Comparison of ENCODE assay signal across 17 cellular contexts in genomic region chr2:9985531-9985930, GRCh38. TPM values are rescaled to one million over a fixed set of nuclear protein-coding genes. Genes with fewer than 3 reads are reported as not detected.
DNase-seq lines count a peak whose midpoint lies in the region; ATAC-seq, FAIRE-seq and TF ChIP-seq lines count a peak whose summit lies in the region.
"Had no signal": no experiment of that assay in that cellular context is flagged by ENCODE, and none has a peak within 500 bp of the region (broad histone marks: within the 10 kb centered on the region; RNA-seq: fewer than 3 reads in every experiment).

No MANE protein-coding gene starts in this region.

- no peak for ATAC-seq in HepG2
- ATAC-seq in GM19397 (IDR thresholded peaks at IDR 0.05; ENCODE audit: unreplicated experiment): no peak
- ATAC-seq: PC-3 had no signal

- H3K36me3 ChIP-seq in liver (ENCODE audit: control insufficient read depth in 4 of 4, insufficient read depth in 3 of 4, low read depth in 1 of 4, low read length in 3 of 4): peaks cover 5 to 18% (median 8%) of the 10 kb centered on the region in 4 donors
- H3K36me3 ChIP-seq in HepG2 (replicated peaks in 1 of 2; ENCODE audit: control insufficient read depth in 1 of 2, insufficient read depth in 2 of 2, low read length in 2 of 2): peaks cover 7 to 40% of the 10 kb centered on the region in 2 experiments; a peak in 4 of 5 replicates
- no peaks in the 10 kb centered on the region for H3K36me3 ChIP-seq in mesenchymal stem cell (ENCODE audit: control insufficient read depth in 1 of 2, insufficient read depth in 2 of 2, low read depth in 1 of 2, low read length in 2 of 2)
- peaks cover 0 to 10% (median 3%) of the 10 kb centered on the region in 4 donors for H3K36me3 ChIP-seq in stomach
- H3K36me3 ChIP-seq: BLaER1 had no signal

- peaks cover 3% of the 10 kb centered on the region for H4K20me1 ChIP-seq in HepG2 (ENCODE audit: insufficient read depth, low read length)
- H4K20me1 ChIP-seq: BLaER1 had no signal

- H4K91ac ChIP-seq in mesenchymal stem cell (ENCODE audit: low read length): no peak overlapping the region

- TF ChIP-seq RAD21 in liver (IDR thresholded peaks at IDR 0.05) (peak; percentile 7 to 11), HepG2 (CRISPR knock-in tag; IDR thresholded peaks at IDR 0.05) (no peak)

- H3K27ac ChIP-seq in liver (ENCODE audit: low read depth in 1 of 2, low read length in 2 of 2) (no peak overlapping the region), HepG2 (ENCODE audit: extremely low read length, insufficient read depth, low read length) (no peak overlapping the region), mesenchymal stem cell (ENCODE audit: low read length, poor library complexity, severe bottlenecking) (peak overlapping the region; percentile 30), stomach (peak overlapping the region in 3 of 5 donors; percentile 51 to 65 (median 57))
- H3K27ac ChIP-seq: BLaER1, RWPE1 had no signal

- H3K23ac ChIP-seq in mesenchymal stem cell (ENCODE audit: low read length in 2 of 2): no peak overlapping the region

- TF ChIP-seq EP300 in HepG2 (IDR thresholded peaks at IDR 0.05; ENCODE audit: low read depth in 2 of 2, low read length in 2 of 2): no peak
- no peak for TF ChIP-seq EP300 in HepG2 (CRISPR knock-in tag; IDR thresholded peaks at IDR 0.05; ENCODE audit: borderline replicate concordance)
- TF ChIP-seq EP300 in stomach (IDR thresholded peaks at IDR 0.05): no peak

- H3K4me3 ChIP-seq in liver (ENCODE audit: low read depth in 1 of 3, low read length in 3 of 3) (no peak overlapping the region), HepG2 (replicated peaks in 1 of 3; ENCODE audit: insufficient read depth in 1 of 3, low read depth in 2 of 3, low read length in 3 of 3) (no peak overlapping the region), mesenchymal stem cell (ENCODE audit: insufficient read depth in 1 of 2, low read depth in 1 of 2, low read length in 2 of 2) (no peak overlapping the region), stomach (no peak overlapping the region)
- H3K4me3 ChIP-seq: BLaER1, GM23338 had no signal

- H3K4ac ChIP-seq in mesenchymal stem cell (ENCODE audit: low read depth in 1 of 2, low read length in 2 of 2): no peak overlapping the region

- CTCF ChIA-PET in HepG2 (lab: Yijun Ruan, JAX; ENCODE audit: low intra/inter-chr PET ratio, low total read pairs): interaction anchor here (2.3 kb wide), 1 partner anchor 63 kb away, joined by 25 read pairs; no protein-coding TSS in a partner anchor

- no peak overlapping the region for H3K14ac ChIP-seq in mesenchymal stem cell (ENCODE audit: low read length in 2 of 2)

- H3K9me3 ChIP-seq in liver (ENCODE audit: control insufficient read depth in 4 of 4, low read length in 3 of 4) (no peaks in the 10 kb centered on the region), HepG2 (ENCODE audit: low read length) (no peaks in the 10 kb centered on the region), mesenchymal stem cell (ENCODE audit: control insufficient read depth, low read length) (no peaks in the 10 kb centered on the region), stomach (no peaks in the 10 kb centered on the region)
- H3K9me3 ChIP-seq: BLaER1 had no signal

- no peak overlapping the region for H2AFZ ChIP-seq in HepG2 (ENCODE audit: low read length)
- no peak overlapping the region for H2AFZ ChIP-seq in mesenchymal stem cell (ENCODE audit: low read depth, low read length)
- H2AFZ ChIP-seq: GM23338 had no signal

- no peak overlapping the region for H2BK12ac ChIP-seq in mesenchymal stem cell (ENCODE audit: low read length in 2 of 2)

- TF ChIP-seq CTCF in liver (IDR thresholded peaks at IDR 0.05; ENCODE audit: low read depth, low read length, missing input control) (no peak), HepG2 (CRISPR knock-in tag; IDR thresholded peaks at IDR 0.05) (no peak), stomach (IDR thresholded peaks at IDR 0.05) (no peak)

- H3K18ac ChIP-seq in mesenchymal stem cell (ENCODE audit: low read depth in 1 of 2, low read length in 2 of 2): no peak overlapping the region

- H3K4me2 ChIP-seq in HepG2 (ENCODE audit: low read depth, low read length): no peak overlapping the region
- no peak overlapping the region for H3K4me2 ChIP-seq in mesenchymal stem cell (ENCODE audit: low read length, poor library complexity, severe bottlenecking)
- H3K4me2 ChIP-seq: BLaER1, GM23338 had no signal

- no TSS peak for BruUV-seq in HepG2 (replicated peaks; lab: Mats Ljungman, UMichigan)

- H2BK5ac ChIP-seq in mesenchymal stem cell (ENCODE audit: low read depth, low read length, poor library complexity, severe bottlenecking): no peak overlapping the region

- H3K27me3 ChIP-seq in liver (ENCODE audit: control insufficient read depth in 4 of 4, insufficient read depth in 4 of 4, low read length in 3 of 4) (no peaks in the 10 kb centered on the region), HepG2 (ENCODE audit: control insufficient read depth in 1 of 2, insufficient read depth in 2 of 2, low read length in 2 of 2) (no peaks in the 10 kb centered on the region), mesenchymal stem cell (ENCODE audit: control insufficient read depth in 1 of 2, insufficient read depth in 1 of 2, low read length in 2 of 2) (no peaks in the 10 kb centered on the region), stomach (no peaks in the 10 kb centered on the region)
- H3K27me3 ChIP-seq: BLaER1 had no signal

- H2AK5ac ChIP-seq in mesenchymal stem cell (ENCODE audit: low read length, severe bottlenecking): no peak overlapping the region

- H3K9ac ChIP-seq in liver (ENCODE audit: low read depth in 1 of 2, low read length in 2 of 2) (peak overlapping the region in 1 of 2 donors; percentile 31), HepG2 (ENCODE audit: insufficient read depth, low read depth, low read length) (no peak overlapping the region), mesenchymal stem cell (ENCODE audit: low read length) (peak overlapping the region; percentile 57)
- H3K9ac ChIP-seq: BLaER1 had no signal

- WGBS in liver: 89% methylated on average over 2 of the region's 2 CpGs
- WGBS in HepG2 (ENCODE audit: low lambda C conversion rate): 93% methylated on average over 2 of the region's 2 CpGs
- 100% methylated on average over 2 of the region's 2 CpGs for WGBS in mesenchymal stem cell
- 90 to 96% (median 93%) methylated on average over 2 of the region's 2 CpGs for WGBS in stomach, 5 donors

- no peak overlapping the region for H2BK15ac ChIP-seq in mesenchymal stem cell (ENCODE audit: low read depth, poor library complexity, severe bottlenecking)

- FAIRE-seq in HepG2 (lab: Jason Lieb, UNC): no peak

- H4K8ac ChIP-seq in mesenchymal stem cell (ENCODE audit: low read length): no peak overlapping the region

- intact Hi-C loops in HepG2 (cut with micrococcal nuclease; ENCODE audit: unreplicated experiment) (no loop called here), stomach (cut with DNase I; ENCODE audit: low total_unique reads) (loop anchor here (5.0 kb wide), 1 partner anchor 62 kb away; no protein-coding TSS in a partner anchor)

- DNase-seq in HepG2 (ENCODE audit: low spot score) (no peak), mesenchymal stem cell (no peak), stomach (no peak), cerebellar cortex (ENCODE audit: low spot score) (no peak), HPDE6-E6E7 (ENCODE audit: extremely low spot score) (no peak), SKM-1 treated with dmso at 0.1 percent for 144 hours (lab: John Stamatoyannopoulos, UW; ENCODE audit: unreplicated experiment) (no peak)
- DNase-seq: CD8-positive, alpha-beta memory T cell; NCI-H1092; NCI-H2081 treated with DMSO at 0.1 percent for 48 hours; NCI-H510A; NCI-H774; PC-3 had no signal

- H3K4me1 ChIP-seq in liver (ENCODE audit: control insufficient read depth in 4 of 4, insufficient read depth in 4 of 4, low read length in 3 of 4) (peaks cover 0 to 9% (median 2%) of the 10 kb centered on the region in 4 donors), HepG2 (ENCODE audit: insufficient read depth, low read length) (no peaks in the 10 kb centered on the region), mesenchymal stem cell (ENCODE audit: control insufficient read depth, insufficient read depth, low read depth, low read length) (peaks cover 11% of the 10 kb centered on the region), stomach (peaks cover 11 to 21% (median 16%) of the 10 kb centered on the region in 4 donors)

- no peaks in the 10 kb centered on the region for H3K79me2 ChIP-seq in HepG2 (ENCODE audit: insufficient read depth, low read length)

- H3K79me1 ChIP-seq in mesenchymal stem cell (replicated peaks; ENCODE audit: low read length, poor library complexity, severe bottlenecking): no peaks in the 10 kb centered on the region

- TF ChIP-seq POLR2A in HepG2 (IDR thresholded peaks at IDR 0.05; ENCODE audit: insufficient read depth in 1 of 2, low read depth in 2 of 2, low read length in 2 of 2) (no peak), stomach (IDR thresholded peaks at IDR 0.05) (no peak)

- H2BK120ac ChIP-seq in mesenchymal stem cell (ENCODE audit: low read depth, low read length): no peak overlapping the region

- in situ Hi-C loops in HepG2 (cut with HindIII; ENCODE audit: extremely low pct_ligation_motif_present, low pct_unique_long_range_greater_than_20kb): no loop called here

- POLR2A ChIA-PET in HepG2 (lab: Yijun Ruan, JAX): no interaction called here

RNA-seq across cellular contexts. Expression of gene GRHL1, which starts 34.0 kb away (rescaled TPM):
- total RNA-seq in liver: 10 to 100 TPM in 1 of 2 donors, 1 to 10 TPM in 1; 6.2 to 13.7 TPM
- 1 to 10 TPM; 3.6 to 6.0 TPM for polyA plus RNA-seq in liver
- total RNA-seq in HepG2 (2016; rRNA removed; fragmentation: Illumina TruSeq; extraction: Trizol): 10.6 and 12.0 TPM in 2 replicates
- 5.6 and 8.3 TPM in 2 replicates for total RNA-seq in HepG2 (2016; cell fraction: cytosol; rRNA removed; fragmentation: Illumina TruSeq; extraction: Trizol; ENCODE audit: low read depth)
- 10.0 and 12.7 TPM in 2 replicates for total RNA-seq in HepG2 (2016; cell fraction: insoluble cytoplasmic fraction; rRNA removed; fragmentation: Illumina TruSeq; extraction: Trizol)
- total RNA-seq in HepG2 (2016; cell fraction: membrane; rRNA removed; fragmentation: Illumina TruSeq; extraction: Trizol): 5.3 and 6.5 TPM in 2 replicates
- 19.5 and 21.6 TPM in 2 replicates for total RNA-seq in HepG2 (2016; cell fraction: nucleus; rRNA removed; fragmentation: Illumina TruSeq; extraction: Trizol)
- 9.3 and 13.5 TPM in 2 replicates for polyA plus RNA-seq in HepG2 (2011; rRNA removed)
- 4.2 and 6.2 TPM in 2 replicates for polyA plus RNA-seq in HepG2 (2011; cell fraction: cytosol; rRNA removed)
- 25.1 and 30.9 TPM in 2 replicates for polyA plus RNA-seq in HepG2 (2011; cell fraction: nucleus; rRNA removed)
- polyA plus RNA-seq in HepG2 (2012): 7.4 and 11.8 TPM in 2 replicates
- polyA plus RNA-seq in HepG2 (2016; cell fraction: cytosol; fragmentation: Illumina TruSeq; extraction: Trizol; ENCODE audit: low read depth): 0.66 and 1.2 TPM in 2 replicates
- polyA plus RNA-seq in HepG2 (2016; cell fraction: insoluble cytoplasmic fraction; fragmentation: Illumina TruSeq; extraction: Trizol; ENCODE audit: low read depth): 8.6 and 8.8 TPM in 2 replicates
- polyA plus RNA-seq in HepG2 (2016; cell fraction: membrane; fragmentation: Illumina TruSeq; extraction: Trizol; ENCODE audit: low read depth): 1.7 and 1.9 TPM in 2 replicates
- 24.2 and 25.3 TPM in 2 replicates for polyA plus RNA-seq in HepG2 (2016; cell fraction: nucleus; fragmentation: Illumina TruSeq; extraction: Trizol; ENCODE audit: insufficient read depth, low read depth)
- polyA minus RNA-seq in HepG2 (2011; rRNA and poly(A)+ RNA removed; ENCODE audit: low replicate concordance): 9.4 and 18.5 TPM in 2 replicates
- polyA minus RNA-seq in HepG2 (2011; cell fraction: cytosol; rRNA and poly(A)+ RNA removed): 4.8 and 5.4 TPM in 2 replicates
- 36.2 and 51.6 TPM in 2 replicates for polyA minus RNA-seq in HepG2 (2011; cell fraction: nucleus; rRNA and poly(A)+ RNA removed)
- polyA plus RNA-seq in mesenchymal stem cell (2013, experiment 1 of 2): 0.18 TPM
- polyA plus RNA-seq in mesenchymal stem cell (2013, experiment 2 of 2): 0.16 TPM
- total RNA-seq in stomach: 1 to 10 TPM in 4 of 5 donors, under 1 TPM in 1; 0.89 to 5.8 (median 4.5) TPM
- 10 to 100 TPM in 1 of 3 donors, 1 to 10 TPM in 2; 1.7 to 16.5 (median 2.0) TPM for polyA plus RNA-seq in stomach

RNA-seq across cellular contexts. Expression of gene KLF11, which starts 57.8 kb away (rescaled TPM):
- total RNA-seq in liver (10 to 100 TPM; 13.2 to 43.0 TPM), HepG2 (2016; rRNA removed; fragmentation: Illumina TruSeq; extraction: Trizol) (2.5 and 3.1 TPM in 2 replicates), stomach (10 to 100 TPM in 3 of 5 donors, 1 to 10 TPM in 2; 4.1 to 21.6 (median 17.1) TPM)
- polyA plus RNA-seq in liver (10 to 100 TPM; 10.5 to 15.8 TPM), HepG2 (2011; rRNA removed) (11.8 and 16.9 TPM in 2 replicates), stomach (10 to 100 TPM in 1 of 3 donors, 1 to 10 TPM in 2; 4.2 to 19.6 (median 7.0) TPM)
- 0.53 and 0.71 TPM in 2 replicates for total RNA-seq in HepG2 (2016; cell fraction: cytosol; rRNA removed; fragmentation: Illumina TruSeq; extraction: Trizol; ENCODE audit: low read depth)
- 2.6 and 2.9 TPM in 2 replicates for total RNA-seq in HepG2 (2016; cell fraction: insoluble cytoplasmic fraction; rRNA removed; fragmentation: Illumina TruSeq; extraction: Trizol)
- 3.0 and 3.1 TPM in 2 replicates for total RNA-seq in HepG2 (2016; cell fraction: membrane; rRNA removed; fragmentation: Illumina TruSeq; extraction: Trizol)
- total RNA-seq in HepG2 (2016; cell fraction: nucleus; rRNA removed; fragmentation: Illumina TruSeq; extraction: Trizol): 2.7 and 3.1 TPM in 2 replicates
- 5.0 and 9.2 TPM in 2 replicates for polyA plus RNA-seq in HepG2 (2011; cell fraction: cytosol; rRNA removed)
- polyA plus RNA-seq in HepG2 (2011; cell fraction: nucleus; rRNA removed): 5.8 and 9.5 TPM in 2 replicates
- 8.7 and 11.2 TPM in 2 replicates for polyA plus RNA-seq in HepG2 (2012)
- polyA plus RNA-seq in HepG2 (2016; cell fraction: cytosol; fragmentation: Illumina TruSeq; extraction: Trizol; ENCODE audit: low read depth): 0.48 and 0.57 TPM in 2 replicates
- 2.9 and 3.2 TPM in 2 replicates for polyA plus RNA-seq in HepG2 (2016; cell fraction: insoluble cytoplasmic fraction; fragmentation: Illumina TruSeq; extraction: Trizol; ENCODE audit: low read depth)
- 1.8 and 2.0 TPM in 2 replicates for polyA plus RNA-seq in HepG2 (2016; cell fraction: membrane; fragmentation: Illumina TruSeq; extraction: Trizol; ENCODE audit: low read depth)
- 4.8 and 5.6 TPM in 2 replicates for polyA plus RNA-seq in HepG2 (2016; cell fraction: nucleus; fragmentation: Illumina TruSeq; extraction: Trizol; ENCODE audit: insufficient read depth, low read depth)
- 22.9 and 78.5 TPM in 2 replicates for polyA minus RNA-seq in HepG2 (2011; rRNA and poly(A)+ RNA removed; ENCODE audit: low replicate concordance)
- 5.3 and 10.4 TPM in 2 replicates for polyA minus RNA-seq in HepG2 (2011; cell fraction: cytosol; rRNA and poly(A)+ RNA removed)
- 7.1 and 10.8 TPM in 2 replicates for polyA minus RNA-seq in HepG2 (2011; cell fraction: nucleus; rRNA and poly(A)+ RNA removed)
- polyA plus RNA-seq in mesenchymal stem cell (2013, experiment 1 of 2): 7.2 TPM
- 7.1 TPM for polyA plus RNA-seq in mesenchymal stem cell (2013, experiment 2 of 2)

Comparison
In these comparisons a context has a peak if more than half of its experiments do, and no peak if none do; other contexts are left out.
1. H3K27ac ChIP-seq: peak in mesenchymal stem cell (single experiment) and stomach (3 of 5); none in liver (0 of 2) and HepG2 (single experiment).